In genomic region chr9:97921959-97922905, GRCh38 we compare ENCODE assay signal across 8 cellular contexts. TPM values are rescaled to one million over a fixed set of nuclear protein-coding genes. Genes with fewer than 3 reads are reported as not detected.
A peak's percentile ranks its signal among the peaks of the same experiment; 100 is the strongest.
DNase-seq lines count a peak whose midpoint lies in the region; ATAC-seq, FAIRE-seq and TF ChIP-seq lines count a peak whose summit lies in the region.

Gene TRMO (minus strand): TSS chr9:97922500. CDS start chr9:97922493, 7 bp downstream.

- no peaks in the 10 kb centered on the region for H3K79me2 ChIP-seq in H1 (ENCODE audit: control insufficient read depth in 1 of 2, insufficient read depth in 2 of 2, low read length in 2 of 2)

- H4K20me1 ChIP-seq in H1 (replicated peaks in 1 of 2; ENCODE audit: control insufficient read depth in 1 of 2, insufficient read depth in 2 of 2, low read length in 2 of 2), result no peaks in the 10 kb centered on the region

- H3K23ac ChIP-seq in H1 (ENCODE audit: insufficient read length), result no peak within 1 kb of the TSS
- peak within 1 kb of the TSS in 1 of 2 experiments; percentile 14 for H3K23ac ChIP-seq in mesenchymal stem cell (ENCODE audit: low read length in 2 of 2)

- H2BK120ac ChIP-seq in H1 (replicated peaks; ENCODE audit: low read depth, low read length), result peak within 1 kb of the TSS; percentile 70
- H2BK120ac ChIP-seq in mesenchymal stem cell (ENCODE audit: low read depth, low read length), result peak within 1 kb of the TSS; percentile 38

- H4K91ac ChIP-seq in H1 (replicated peaks; ENCODE audit: insufficient read length, low read length), result peak within 1 kb of the TSS; percentile 86
- H4K91ac ChIP-seq in mesenchymal stem cell (ENCODE audit: low read length), result peak within 1 kb of the TSS; percentile 85

- ATAC-seq in GM21360 (IDR thresholded peaks at IDR 0.05; ENCODE audit: unreplicated experiment), result peak; percentile 74

- peaks cover 13% of the 10 kb centered on the region for H3K36me3 Mint-ChIP-seq in Caco-2 (ENCODE audit: insufficient read depth, unreplicated experiment)

- peak in 1 of 2 experiments; percentile 62; a peak in 1 of 3 replicates for TF ChIP-seq EP300 in H1 (IDR thresholded peaks at IDR 0.05; ENCODE audit: borderline replicate concordance in 1 of 2, low read depth in 2 of 2, low read length in 2 of 2)

- no peak within 1 kb of the TSS for H2BK12ac ChIP-seq in H1 (ENCODE audit: low read depth, low read length)
- H2BK12ac ChIP-seq in mesenchymal stem cell (ENCODE audit: low read length in 2 of 2), result no peak within 1 kb of the TSS

- H2AK5ac ChIP-seq in H1 (ENCODE audit: low read depth, low read length), result no peak within 1 kb of the TSS
- H2AK5ac ChIP-seq in mesenchymal stem cell (ENCODE audit: low read length, severe bottlenecking), result peak within 1 kb of the TSS; percentile 68

- intact Hi-C loops in Caco-2 (cut with micrococcal nuclease; ENCODE audit: unreplicated experiment), result loop anchor here (1.0 to 5.0 kb wide), 2 partner anchors 61 to 340 kb away; partner anchors contain the start of gene ANP32B

- POLR2A ChIA-PET in Caco-2 (lab: Charles Lee) (interaction anchor here (0.5 to 3.2 kb wide), 20 partner anchors 14 to 1354 kb away, joined by 3 to 15 read pairs (median 4); partner anchors contain the start of genes ANP32B, NANS, TBC1D2 and XPA), H1 (lab: Charles Lee; ENCODE audit: partially characterized antibody) (interaction anchor here (0.6 to 2.7 kb wide), 14 partner anchors 11 to 334 kb away, joined by 3 to 21 read pairs (median 4); partner anchors contain the start of genes ANP32B and NANS)

- H3K27ac ChIP-seq in H1 (ENCODE audit: low read depth, low read length), result peak within 1 kb of the TSS; percentile 66
- H3K27ac ChIP-seq in mesenchymal stem cell (ENCODE audit: low read length, poor library complexity, severe bottlenecking), result peak within 1 kb of the TSS; percentile 91

- no peaks in the 10 kb centered on the region for H3K79me1 ChIP-seq in H1 (ENCODE audit: low read depth, low read length)
- peaks cover 6% of the 10 kb centered on the region for H3K79me1 ChIP-seq in mesenchymal stem cell (replicated peaks; ENCODE audit: low read length, poor library complexity, severe bottlenecking)

- H3K27me3 Mint-ChIP-seq in Caco-2 (ENCODE audit: insufficient read depth, unreplicated experiment), result peaks cover 2% of the 10 kb centered on the region

- H3K4ac ChIP-seq in H1 (replicated peaks; ENCODE audit: insufficient read length, low read depth, low read length) (no peak within 1 kb of the TSS), mesenchymal stem cell (ENCODE audit: low read depth in 1 of 2, low read length in 2 of 2) (peak within 1 kb of the TSS; percentile 59 to 90)

- H3K56ac ChIP-seq in H1 (replicated peaks; ENCODE audit: insufficient read length, low read depth, low read length), result no peak within 1 kb of the TSS

- peaks cover 17% of the 10 kb centered on the region for H3K4me1 Mint-ChIP-seq in Caco-2 (ENCODE audit: low read depth, unreplicated experiment)

- H3K4me2 ChIP-seq in H1 (ENCODE audit: insufficient read depth in 1 of 2, low read depth in 2 of 2, low read length in 2 of 2) (peak within 1 kb of the TSS; percentile 60 to 81), mesenchymal stem cell (ENCODE audit: low read length, poor library complexity, severe bottlenecking) (peak within 1 kb of the TSS; percentile 88)

- WGBS in H1 (ENCODE audit: extremely low coverage in 1 of 2, insufficient coverage in 1 of 2, insufficient read length in 1 of 2, insufficient replicate concordance in 2 of 2, low coverage in 1 of 2, low lambda C conversion rate in 2 of 2, missing lambda C conversion rate in 1 of 2), 2 experiments, result 5% methylated on average over 62 of the region's 63 CpGs; no CpG with 5 or more reads in 1 of the 2 experiments
- WGBS in mesenchymal stem cell, result 1% methylated on average over 59 of the region's 63 CpGs

- H3K9me3 ChIP-seq in Caco-2 (no peaks in the 10 kb centered on the region), H1 (ENCODE audit: insufficient read depth in 2 of 2, low read depth in 1 of 2, low read length in 1 of 2) (no peaks in the 10 kb centered on the region), mesenchymal stem cell (ENCODE audit: control insufficient read depth, low read length) (no peaks in the 10 kb centered on the region)

- peak; percentile 87 to 90 for TF ChIP-seq POLR2A in H1 (IDR thresholded peaks at IDR 0.05; ENCODE audit: control extremely low read depth in 1 of 2, low read depth in 2 of 2, low read length in 2 of 2)

- TF ChIP-seq CTCF in Caco-2 (IDR thresholded peaks at IDR 0.05; ENCODE audit: insufficient read depth in 1 of 2, low read depth in 1 of 2, low read length in 1 of 2, severe bottlenecking in 1 of 2, unreplicated experiment in 1 of 2) (peak; percentile 67 to 84), H1 (IDR thresholded peaks at IDR 0.05; ENCODE audit: control extremely low read depth in 1 of 3, insufficient read depth in 1 of 3, low read depth in 1 of 3, low read length in 3 of 3) (peak; percentile 57 to 76 (median 62))

- H2BK15ac ChIP-seq in H1 (ENCODE audit: low read length) (no peak within 1 kb of the TSS), mesenchymal stem cell (ENCODE audit: low read depth, poor library complexity, severe bottlenecking) (no peak within 1 kb of the TSS)

- DNase-seq in Caco-2 (peak; percentile 97), HT1080 (ENCODE audit: low read depth) (peak; percentile 95), NOMO-1 (lab: John Stamatoyannopoulos, UW; ENCODE audit: unreplicated experiment in 2 of 2) (peak; percentile 95), H1 (ENCODE audit: low read depth in 1 of 2, low spot score in 2 of 2) (peak; percentile 92 to 98), mesenchymal stem cell (peak; percentile 99)
- DNase-seq in activated CD8-positive, alpha-beta memory T cell treated with anti-CD3 and anti-CD28 coated beads for 4 hours (ENCODE audit: low read depth in 2 of 2), result peak; percentile 95 to 97
- peak; percentile 97 for DNase-seq in stimulated activated CD8-positive, alpha-beta memory T cell treated with anti-CD3 and anti-CD28 coated beads, Interleukin-12 subunit alpha, Interleukin-12 subunit beta, amount 100 ng/mL, for 4 hours (ENCODE audit: low read depth)

- H2BK5ac ChIP-seq in H1 (ENCODE audit: low read depth, low read length) (peak within 1 kb of the TSS; percentile 22; the same call in 1 of the 2 replicates), mesenchymal stem cell (ENCODE audit: low read depth, low read length, poor library complexity, severe bottlenecking) (peak within 1 kb of the TSS; percentile 12)

- H3K4me3 ChIP-seq in Caco-2 (ENCODE audit: low read depth, low read length) (peak within 1 kb of the TSS; percentile 49), H1 (ENCODE audit: extremely low read depth in 1 of 4, insufficient read depth in 2 of 4, low read depth in 3 of 4, low read length in 4 of 4) (peak within 1 kb of the TSS; percentile 48 to 68 (median 54)), mesenchymal stem cell (ENCODE audit: insufficient read depth in 1 of 2, low read depth in 1 of 2, low read length in 2 of 2) (peak within 1 kb of the TSS; percentile 62 to 86)

- peak within 1 kb of the TSS; percentile 58 for H2AFZ ChIP-seq in H1 (ENCODE audit: low read length)
- H2AFZ ChIP-seq in mesenchymal stem cell (ENCODE audit: low read depth, low read length), result peak within 1 kb of the TSS; percentile 75

- H3K36me3 ChIP-seq in Caco-2 (ENCODE audit: control insufficient read depth, insufficient read depth, low read length) (no peaks in the 10 kb centered on the region), H1 (ENCODE audit: control insufficient read depth in 2 of 4, insufficient read depth in 4 of 4, low read length in 3 of 4) (no peaks in the 10 kb centered on the region), mesenchymal stem cell (ENCODE audit: control insufficient read depth in 1 of 2, insufficient read depth in 2 of 2, low read depth in 1 of 2, low read length in 2 of 2) (peaks cover 0 to under 1% of the 10 kb centered on the region in 2 experiments)

- peaks cover 8% of the 10 kb centered on the region for H3K23me2 ChIP-seq in H1 (ENCODE audit: low read depth, low read length)

- H3K27me3 ChIP-seq in Caco-2 (replicated peaks; ENCODE audit: control insufficient read depth, insufficient read depth, low read length), result no peaks in the 10 kb centered on the region
- no peaks in the 10 kb centered on the region; a peak in 2 of 7 replicates for H3K27me3 ChIP-seq in H1 (replicated peaks in 1 of 4; ENCODE audit: control insufficient read depth in 3 of 4, extremely low read depth in 1 of 4, insufficient read depth in 3 of 4, low read length in 3 of 4)
- H3K27me3 ChIP-seq in mesenchymal stem cell (ENCODE audit: control insufficient read depth in 1 of 2, insufficient read depth in 1 of 2, low read length in 2 of 2), result peaks cover 9 to 15% of the 10 kb centered on the region in 2 experiments

- H3K9ac ChIP-seq in H1 (replicated peaks in 1 of 4; ENCODE audit: extremely low read depth in 1 of 4, low read depth in 3 of 4, low read length in 3 of 4), result peak within 1 kb of the TSS in 3 of 4 experiments; percentile 53 to 89 (median 83); a peak in 6 of 7 replicates
- peak within 1 kb of the TSS; percentile 98 for H3K9ac ChIP-seq in mesenchymal stem cell (ENCODE audit: low read length)

- peak within 1 kb of the TSS; percentile 93 for H4K5ac ChIP-seq in H1 (ENCODE audit: insufficient read length, low read depth, low read length)

- no peaks in the 10 kb centered on the region for H3K9me3 Mint-ChIP-seq in Caco-2 (ENCODE audit: unreplicated experiment)

- H4K8ac ChIP-seq in H1 (ENCODE audit: extremely low read depth, insufficient read depth, low read length) (peak within 1 kb of the TSS; percentile 95; the same call in 1 of the 2 replicates), mesenchymal stem cell (ENCODE audit: low read length) (peak within 1 kb of the TSS; percentile 76)

- H3K4me1 ChIP-seq in Caco-2, result no peaks in the 10 kb centered on the region; the same call in 1 of the 2 replicates
- H3K4me1 ChIP-seq in H1 (replicated peaks in 1 of 4; ENCODE audit: control insufficient read depth in 3 of 4, insufficient read depth in 4 of 4, low read length in 3 of 4), result no peaks in the 10 kb centered on the region; a peak in 1 of 7 replicates
- H3K4me1 ChIP-seq in mesenchymal stem cell (ENCODE audit: control insufficient read depth, insufficient read depth, low read depth, low read length), result peaks cover 3% of the 10 kb centered on the region

- H3K4me3 Mint-ChIP-seq in Caco-2 (ENCODE audit: unreplicated experiment), result peak within 1 kb of the TSS; percentile 85

- CTCF ChIA-PET in Caco-2 (lab: Charles Lee), result interaction anchor here (0.5 to 2.6 kb wide), 19 partner anchors 12 to 329 kb away, joined by 3 to 18 read pairs (median 3); partner anchors contain the start of genes ANP32B, NANS and TRIM14
- CTCF ChIA-PET in H1 (lab: Charles Lee; ENCODE audit: partially characterized antibody), result interaction anchor here (0.6 to 2.6 kb wide), 20 partner anchors 9 to 558 kb away, joined by 3 to 14 read pairs (median 5); no protein-coding TSS in a partner anchor

- peak; percentile 40 to 48 for TF ChIP-seq RAD21 in H1 (IDR thresholded peaks at IDR 0.05 in 1 of 2, conservative IDR thresholded peaks at IDR 0.05 in 1 of 2; ENCODE audit: low read depth in 2 of 2, low read length in 2 of 2)

- H3K18ac ChIP-seq in H1 (ENCODE audit: extremely low read depth, low read length) (no peak within 1 kb of the TSS), mesenchymal stem cell (ENCODE audit: low read depth in 1 of 2, low read length in 2 of 2) (peak within 1 kb of the TSS; percentile 67 to 97)

- BruUV-seq in Caco-2 (replicated peaks; lab: Mats Ljungman, UMichigan), result TSS peak; percentile 89

- H3K14ac ChIP-seq in H1 (ENCODE audit: insufficient read length) (no peak within 1 kb of the TSS), mesenchymal stem cell (ENCODE audit: low read length in 2 of 2) (peak within 1 kb of the TSS in 1 of 2 experiments; percentile 85)

- H2BK20ac ChIP-seq in H1 (ENCODE audit: low read length), result no peak within 1 kb of the TSS

- FAIRE-seq in H1 (lab: Jason Lieb, UNC), result peak; percentile 76

- H3K27ac Mint-ChIP-seq in Caco-2 (ENCODE audit: unreplicated experiment), result peak within 1 kb of the TSS; percentile 96

RNA-seq across cellular contexts. Expression of gene TRMO, which starts in this region (rescaled TPM):
- total RNA-seq in Caco-2 (2022), result 10.0 and 15.2 TPM in 2 replicates
- total RNA-seq in HT1080 (2014; rRNA removed; shearing (Covaris generic)), result 18.0 and 20.1 TPM in 2 replicates
- polyA plus RNA-seq in HT1080 (2015; cell fraction: cytosol; rRNA removed), result 10.5 and 14.0 TPM in 2 replicates
- 12.3 and 19.5 TPM in 2 replicates for polyA plus RNA-seq in HT1080 (2015; cell fraction: nucleus; rRNA removed)
- 4.7 and 5.6 TPM in 2 replicates for total RNA-seq in H1 (2021; fragmentation: NEBNext Ultra II Directional; extraction: Animal tissue kit (Norgen Biotek cat#: 25700))
- 3.2 and 4.6 TPM in 2 replicates for polyA plus RNA-seq in H1 (2011; rRNA removed)
- polyA plus RNA-seq in H1 (2011; cell fraction: cytosol; rRNA removed), result 4.0 TPM
- 3.5 TPM for polyA plus RNA-seq in H1 (2011; cell fraction: nucleus; rRNA removed)
- polyA plus RNA-seq in H1 (2012, experiment 1 of 2), result 4.1 to 6.8 TPM (median 5.0 TPM) in 4 replicates
- polyA plus RNA-seq in H1 (2012, experiment 2 of 2), result 1.3 TPM
- polyA plus RNA-seq in H1 (2013, experiment 1 of 2), result 4.5 TPM
- 4.1 TPM for polyA plus RNA-seq in H1 (2013, experiment 2 of 2)
- polyA minus RNA-seq in H1 (2011; rRNA and poly(A)+ RNA removed), result 7.5 and 10.7 TPM in 2 replicates
- polyA minus RNA-seq in H1 (2011; cell fraction: cytosol; rRNA and poly(A)+ RNA removed), result 2.9 TPM
- polyA minus RNA-seq in H1 (2011; cell fraction: nucleus; rRNA and poly(A)+ RNA removed), result 8.4 TPM
- polyA plus RNA-seq in mesenchymal stem cell (2013, experiment 1 of 2), result 9.9 TPM
- polyA plus RNA-seq in mesenchymal stem cell (2013, experiment 2 of 2), result 9.7 TPM

Comparison
In these comparisons a context has a peak if more than half of its experiments do, and no peak if none do; other contexts are left out.
1. Peak in every context shown above with its lines: DNase-seq, ATAC-seq, H3K4me3 ChIP-seq and H3K27ac ChIP-seq.